ENCODE assay signal across 8 cellular contexts in the genomic region with DNA sequence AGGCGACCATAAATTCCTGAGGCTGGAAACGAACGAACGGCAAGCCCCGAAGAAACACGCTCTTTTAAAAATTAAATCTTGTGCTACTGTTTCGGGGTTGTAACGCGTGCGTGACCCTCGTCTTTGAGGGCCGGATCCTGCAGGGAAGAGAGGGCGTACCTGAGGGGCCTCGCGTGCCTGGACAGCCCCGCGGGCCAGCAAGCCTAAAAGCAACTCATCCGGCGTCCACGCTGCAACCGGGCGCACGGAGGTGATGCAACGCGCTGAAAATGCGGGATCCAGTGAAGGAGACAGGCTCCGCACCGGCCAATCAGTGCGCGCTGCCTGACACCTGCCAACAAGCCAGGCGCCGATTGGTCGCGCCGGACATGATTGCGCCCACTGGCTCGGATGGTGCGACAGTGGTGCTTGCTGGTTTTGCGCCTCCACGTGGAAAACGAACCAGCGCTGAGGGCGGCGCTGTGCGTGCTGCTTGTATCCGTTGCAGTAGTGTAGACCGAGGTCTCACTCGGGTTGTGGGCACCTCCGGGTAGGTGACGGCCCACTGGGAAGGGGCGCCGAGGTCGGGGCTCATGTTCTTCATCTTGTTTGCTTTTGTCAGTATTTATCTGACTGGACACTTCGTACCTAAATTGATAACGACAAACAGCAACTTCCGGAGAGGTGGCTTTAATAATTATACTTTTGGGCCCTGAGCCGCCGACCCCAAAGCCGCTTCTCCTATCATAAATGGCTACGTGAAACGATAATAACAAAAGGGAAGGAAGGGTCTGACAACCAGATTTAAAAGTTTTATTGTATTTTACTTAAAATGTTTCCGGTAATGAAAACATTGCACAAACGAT. TPM values are rescaled to one million over a fixed set of nuclear protein-coding genes. Genes with fewer than 3 reads are reported as not detected.
DNase-seq lines count a peak whose midpoint lies in the region; ATAC-seq and TF ChIP-seq lines count a peak whose summit lies in the region.

IARS1 (minus strand) TSS at position 246 of the 845 bp plus-strand sequence. CDS start 4,278 bp downstream, outside the sequence.

- peak within 1 kb of the TSS; percentile 77 for H3K4me2 ChIP-seq in fibroblast of lung (ENCODE audit: extremely low read depth, insufficient read depth, low read length)

- POLR2A ChIA-PET in RWPE1 (lab: Yijun Ruan, JAX; ENCODE audit: low non-redundant PET) = no interaction called here
- POLR2A ChIA-PET in naive thymus-derived CD4-positive, alpha-beta T cell (lab: Charles Lee) = interaction anchor here (1.0 to 1.1 kb wide), 2 partner anchors 32 to 177 kb away, joined by 3 to 6 read pairs; partner anchors contain the start of genes CENPP and NOL8

- CTCF ChIA-PET in RWPE1 (lab: Yijun Ruan, JAX) = interaction anchor here (0.6 to 1.0 kb wide), 2 partner anchors 15 to 32 kb away, joined by 3 read pairs; partner anchors contain the start of gene CENPP
- CTCF ChIA-PET in naive thymus-derived CD4-positive, alpha-beta T cell (lab: Charles Lee) = interaction anchor here (0.7 kb wide), 1 partner anchor 63 kb away, joined by 3 read pairs; no protein-coding TSS in a partner anchor

- ATAC-seq in activated T-helper 17 cell treated with anti-CD3 and anti-CD28 coated beads, Interleukin-2, amount 50 U/mL, for 72 hours (replicated peaks) = peak; percentile 98
- ATAC-seq in naive thymus-derived CD4-positive, alpha-beta T cell = peak; percentile 98
- peak; percentile 97 to 98 for ATAC-seq in stimulated activated naive B cell treated with anti-CD40 and anti-IgM and Interleukin-4, amounts not matched to agents 10 μg/mL and 1 μg/mL and 100 μg/mL, for 72 hours (replicated peaks)

- peak; percentile 98 for DNase-seq in ELR (ENCODE audit: low read depth)
- peak; percentile 92 for DNase-seq in H4 (ENCODE audit: low spot score)
- DNase-seq in LNCaP clone FGC (ENCODE audit: low read depth) = peak; percentile 96
- peak; percentile 100 for DNase-seq in RWPE1 (ENCODE audit: low spot score)
- peak; percentile 98 for DNase-seq in fibroblast of lung (ENCODE audit: low read depth in 2 of 2)
- DNase-seq in naive thymus-derived CD4-positive, alpha-beta T cell = peak; percentile 97 to 100 (median 100)
- DNase-seq in stimulated activated naive B cell treated with anti-CD40 and anti-IgM and Interleukin-4, amounts not matched to agents 10 μg/mL and 1 μg/mL and 100 μg/mL, for 72 hours = peak; percentile 100

- intact Hi-C loops in naive thymus-derived CD4-positive, alpha-beta T cell (cut with micrococcal nuclease) = loop anchor here (1.0 to 10.0 kb wide), 11 partner anchors 28 to 1159 kb away; partner anchors contain the start of genes CENPP (in 2 of the 2), IPPK (in 2 of the 2), NOL8 (in 2 of the 2) and SPTLC1 (in 2 of the 2)

- H2AFZ ChIP-seq in fibroblast of lung (ENCODE audit: low read length) = peak within 1 kb of the TSS; percentile 77

- H3K79me2 ChIP-seq in fibroblast of lung (ENCODE audit: control insufficient read depth, insufficient read depth, low read length) = peaks cover 43% of the 10 kb centered on the region

- H4K20me1 ChIP-seq in fibroblast of lung (ENCODE audit: control insufficient read depth, extremely low read depth, insufficient read depth, low read length) = no peaks in the 10 kb centered on the region

- peak within 1 kb of the TSS; percentile 92 for H3K4me3 Mint-ChIP-seq in activated T-helper 17 cell treated with anti-CD3 and anti-CD28 coated beads, Interleukin-2, amount 50 U/mL, for 72 hours
- H3K4me3 Mint-ChIP-seq in naive thymus-derived CD4-positive, alpha-beta T cell = peak within 1 kb of the TSS; percentile 85 to 99 (median 98)
- H3K4me3 Mint-ChIP-seq in stimulated activated naive B cell treated with anti-CD40 and anti-IgM and Interleukin-4, amounts not matched to agents 10 μg/mL and 1 μg/mL and 100 μg/mL, for 72 hours = peak within 1 kb of the TSS; percentile 89 to 99

- H3K9ac ChIP-seq in fibroblast of lung (ENCODE audit: insufficient read depth, low read length) = peak within 1 kb of the TSS; percentile 77

- H3K4me1 ChIP-seq in fibroblast of lung (ENCODE audit: control insufficient read depth, extremely low read depth, insufficient read depth, low read length) = peaks cover 2% of the 10 kb centered on the region
- peaks cover 17 to 33% of the 10 kb centered on the region in 2 donors for H3K4me1 ChIP-seq in naive thymus-derived CD4-positive, alpha-beta T cell (ENCODE audit: control insufficient read depth in 2 of 2, insufficient read depth in 2 of 2, low read length in 2 of 2)

- TF ChIP-seq CTCF in LNCaP clone FGC (IDR thresholded peaks at IDR 0.05; ENCODE audit: control insufficient read depth, extremely low read depth, insufficient read depth) (peak; percentile 61), RWPE1 (conservative IDR thresholded peaks at IDR 0.05; ENCODE audit: low read depth) (peak; percentile 55), fibroblast of lung (conservative IDR thresholded peaks at IDR 0.05 in 1 of 2, IDR thresholded peaks at IDR 0.05 in 1 of 2; ENCODE audit: low read depth in 1 of 2, low read length in 2 of 2) (peak; percentile 16 to 37)

- H3K9me3 ChIP-seq in fibroblast of lung (ENCODE audit: control insufficient read depth, insufficient read depth, low read depth, low read length) = no peaks in the 10 kb centered on the region
- no peaks in the 10 kb centered on the region for H3K9me3 ChIP-seq in naive thymus-derived CD4-positive, alpha-beta T cell (ENCODE audit: control insufficient read depth in 2 of 3, low read length in 3 of 3)

- H3K9me3 Mint-ChIP-seq in activated T-helper 17 cell treated with anti-CD3 and anti-CD28 coated beads, Interleukin-2, amount 50 U/mL, for 72 hours = no peaks in the 10 kb centered on the region
- H3K9me3 Mint-ChIP-seq in naive thymus-derived CD4-positive, alpha-beta T cell = peaks cover 0 to 4% (median 0%) of the 10 kb centered on the region in 11 donors
- H3K9me3 Mint-ChIP-seq in stimulated activated naive B cell treated with anti-CD40 and anti-IgM and Interleukin-4, amounts not matched to agents 10 μg/mL and 1 μg/mL and 100 μg/mL, for 72 hours = no peaks in the 10 kb centered on the region

- H3K36me3 ChIP-seq in fibroblast of lung (ENCODE audit: control insufficient read depth, insufficient read depth, low read length) = peaks cover 3% of the 10 kb centered on the region
- H3K36me3 ChIP-seq in naive thymus-derived CD4-positive, alpha-beta T cell (ENCODE audit: control insufficient read depth in 2 of 3, insufficient read depth in 3 of 3, low read length in 3 of 3) = peaks cover 0 to 14% (median 3%) of the 10 kb centered on the region in 3 experiments

- H3K4me1 Mint-ChIP-seq in activated T-helper 17 cell treated with anti-CD3 and anti-CD28 coated beads, Interleukin-2, amount 50 U/mL, for 72 hours = peaks cover 32% of the 10 kb centered on the region
- peaks cover 23 to 68% (median 62%) of the 10 kb centered on the region in 7 donors for H3K4me1 Mint-ChIP-seq in naive thymus-derived CD4-positive, alpha-beta T cell
- H3K4me1 Mint-ChIP-seq in stimulated activated naive B cell treated with anti-CD40 and anti-IgM and Interleukin-4, amounts not matched to agents 10 μg/mL and 1 μg/mL and 100 μg/mL, for 72 hours = peaks cover 27 to 53% of the 10 kb centered on the region in 2 donors

- H3K27ac ChIP-seq in RWPE1 (peak within 1 kb of the TSS; percentile 84), fibroblast of lung (ENCODE audit: insufficient read depth, low read length) (peak within 1 kb of the TSS; percentile 81)
- H3K27ac ChIP-seq in naive thymus-derived CD4-positive, alpha-beta T cell (ENCODE audit: low read depth, low read length) = peak within 1 kb of the TSS; percentile 78

- H3K27me3 Mint-ChIP-seq in activated T-helper 17 cell treated with anti-CD3 and anti-CD28 coated beads, Interleukin-2, amount 50 U/mL, for 72 hours = no peaks in the 10 kb centered on the region
- H3K27me3 Mint-ChIP-seq in naive thymus-derived CD4-positive, alpha-beta T cell = no peaks in the 10 kb centered on the region
- no peaks in the 10 kb centered on the region for H3K27me3 Mint-ChIP-seq in stimulated activated naive B cell treated with anti-CD40 and anti-IgM and Interleukin-4, amounts not matched to agents 10 μg/mL and 1 μg/mL and 100 μg/mL, for 72 hours

- no peaks in the 10 kb centered on the region for H3K27me3 ChIP-seq in fibroblast of lung (ENCODE audit: control insufficient read depth, insufficient read depth, low read length)
- no peaks in the 10 kb centered on the region for H3K27me3 ChIP-seq in naive thymus-derived CD4-positive, alpha-beta T cell (ENCODE audit: control insufficient read depth in 2 of 2, insufficient read depth in 2 of 2, low read length in 2 of 2)

- H3K27ac Mint-ChIP-seq in activated T-helper 17 cell treated with anti-CD3 and anti-CD28 coated beads, Interleukin-2, amount 50 U/mL, for 72 hours = peak within 1 kb of the TSS; percentile 100
- peak within 1 kb of the TSS; percentile 95 to 100 (median 98) for H3K27ac Mint-ChIP-seq in naive thymus-derived CD4-positive, alpha-beta T cell
- H3K27ac Mint-ChIP-seq in stimulated activated naive B cell treated with anti-CD40 and anti-IgM and Interleukin-4, amounts not matched to agents 10 μg/mL and 1 μg/mL and 100 μg/mL, for 72 hours = peak within 1 kb of the TSS; percentile 100

- H3K36me3 Mint-ChIP-seq in activated T-helper 17 cell treated with anti-CD3 and anti-CD28 coated beads, Interleukin-2, amount 50 U/mL, for 72 hours (ENCODE audit: low read depth) = peaks cover 79% of the 10 kb centered on the region
- H3K36me3 Mint-ChIP-seq in naive thymus-derived CD4-positive, alpha-beta T cell = peaks cover 3 to 26% (median 19%) of the 10 kb centered on the region in 5 donors
- H3K36me3 Mint-ChIP-seq in stimulated activated naive B cell treated with anti-CD40 and anti-IgM and Interleukin-4, amounts not matched to agents 10 μg/mL and 1 μg/mL and 100 μg/mL, for 72 hours = peaks cover 27 to 39% of the 10 kb centered on the region in 2 donors

- peak within 1 kb of the TSS; percentile 92 for H3K4me3 ChIP-seq in LNCaP clone FGC (ENCODE audit: low read depth, low read length)
- H3K4me3 ChIP-seq in fibroblast of lung (replicated peaks in 1 of 4; ENCODE audit: control extremely low read depth in 1 of 4, insufficient read depth in 1 of 4, low read depth in 3 of 4, low read length in 4 of 4) = peak within 1 kb of the TSS; percentile 81 to 92 (median 88)
- peak within 1 kb of the TSS; percentile 61 for H3K4me3 ChIP-seq in naive thymus-derived CD4-positive, alpha-beta T cell (ENCODE audit: low read length)

RNA-seq across cellular contexts. Expression of gene IARS1, which starts in this region (rescaled TPM):
- 166 and 199 TPM in 2 replicates for total RNA-seq in H4 (2014; rRNA removed; shearing (Covaris generic))
- 100 to 1,000 TPM; 130 to 206 TPM for total RNA-seq in activated T-helper 17 cell treated with anti-CD3 and anti-CD28 coated beads, Interleukin-2, amount 50 U/mL, for 72 hours
- total RNA-seq in fibroblast of lung = 538 and 595 TPM in 2 replicates
- 88.4 and 100 TPM in 2 replicates for polyA plus RNA-seq in fibroblast of lung
- 108 and 117 TPM in 2 replicates for polyA plus RNA-seq in fibroblast of lung (2012)
- 80.0 and 90.3 TPM in 2 replicates for polyA minus RNA-seq in fibroblast of lung (ENCODE audit: low replicate concordance)
- total RNA-seq in naive thymus-derived CD4-positive, alpha-beta T cell = 100 to 1,000 TPM in 2 of 5 experiments, 10 to 100 TPM in 3; 52.4 to 145 (median 97.7) TPM
- polyA plus RNA-seq in naive thymus-derived CD4-positive, alpha-beta T cell = 10 to 100 TPM; 48.5 to 63.7 TPM

Comparison
In these comparisons a context has a peak if more than half of its experiments do, and no peak if none do; other contexts are left out.
1. Peak in every context shown above with its lines: DNase-seq, ATAC-seq, H3K4me3 ChIP-seq and H3K27ac ChIP-seq.